In the genomic region with DNA sequence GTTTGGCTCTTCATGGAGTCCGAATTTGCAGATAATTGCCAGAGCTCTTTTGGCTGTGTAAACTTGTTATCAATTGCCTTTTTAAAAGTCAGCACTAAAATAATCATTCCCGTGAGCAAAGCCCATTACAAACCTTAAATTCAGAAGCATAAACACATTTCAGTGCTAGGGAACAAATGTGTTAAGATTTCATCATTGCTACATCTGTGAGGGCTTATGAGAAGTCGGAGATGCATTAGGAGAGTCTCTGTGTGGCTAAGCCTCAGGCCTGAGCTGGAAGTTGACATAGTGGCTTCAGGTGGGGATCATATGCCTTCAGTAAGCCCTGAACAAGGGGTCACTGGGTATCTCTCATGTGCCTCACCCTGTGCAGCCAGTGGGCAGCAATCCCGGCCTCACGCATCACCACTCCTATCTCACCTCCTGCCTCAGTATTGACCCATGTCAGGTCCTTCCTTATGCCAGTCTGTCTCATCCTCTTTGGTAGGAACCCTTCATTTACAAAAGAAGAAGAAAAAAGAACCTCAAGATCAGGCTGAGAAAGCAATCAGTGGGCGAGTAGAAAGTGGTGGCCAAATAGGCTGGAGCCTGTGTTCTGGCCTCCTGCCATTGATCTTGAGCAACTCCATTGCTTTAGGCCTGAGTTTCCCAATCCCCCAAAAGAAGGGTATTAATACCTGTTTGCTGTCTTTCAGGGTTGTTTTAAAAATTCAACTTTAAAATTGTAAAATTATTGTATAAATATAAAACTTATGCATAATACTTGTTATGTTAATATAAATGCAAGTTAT, we compare ENCODE assay signal across 23 cellular contexts.
DNase-seq lines count a peak whose midpoint lies in the region; ATAC-seq and TF ChIP-seq lines count a peak whose summit lies in the region.
"Had no signal": no experiment of that assay in that cellular context is flagged by ENCODE, and none has a peak within 500 bp of the region (broad histone marks: within the 10 kb centered on the region; RNA-seq: fewer than 3 reads in every experiment).

No MANE protein-coding gene starts in this region.

- DNase-seq in Right ventricle myocardium inferior (ENCODE audit: missing footprints) = peak; percentile 55
- DNase-seq in cardiac septum (ENCODE audit: low spot score) = no peak
- peak; percentile 7 for DNase-seq in fibroblast of mammary gland (ENCODE audit: low read depth)
- peak; percentile 28 to 73 (median 37) for DNase-seq in right cardiac atrium
- DNase-seq in activated CD8-positive, alpha-beta memory T cell treated with anti-CD3 and anti-CD28 coated beads, Interleukin-2, amount 50 U/mL, for 4 hours = no peak
- no peak for DNase-seq in dermis blood vessel endothelial cell
- DNase-seq: AML-193; CD4-positive, alpha-beta T cell; GOT3; HFFc6; KBM-7; MG63; NCI-H1105 treated with DMSO at 0.1 percent for 48 hours; NCI-H146; NCI-H1930; NCI-H2107; NCI-H446; NCI-H524 treated with DMSO at 0.1 percent for 48 hours; NCI-H774; SJCRH30 had no signal

- TF ChIP-seq CTCF in fibroblast of mammary gland (conservative IDR thresholded peaks at IDR 0.05; ENCODE audit: control insufficient read depth, insufficient read depth, low read depth, low read length) = no peak

- H3K9me3 ChIP-seq in right cardiac atrium (ENCODE audit: control insufficient read depth, low read length) = no peaks in the 10 kb centered on the region
- H3K9me3 ChIP-seq: BLaER1 treated with 17β-estradiol and CSF1 and Interleukin-3, amounts not matched to agents 10 nM and 100 nM; HAP-1; MG63; SJCRH30 had no signal

- no peak overlapping the region for H3K27ac ChIP-seq in right cardiac atrium (ENCODE audit: low read length)
- H3K27ac ChIP-seq: BLaER1 treated with 17β-estradiol and CSF1 and Interleukin-3, amounts not matched to agents 10 nM and 100 nM; SJCRH30 had no signal

- H3K4me1 ChIP-seq in right cardiac atrium (ENCODE audit: control insufficient read depth, insufficient read depth, low read length) = no peaks in the 10 kb centered on the region
- H3K4me1 ChIP-seq: BLaER1 treated with 17β-estradiol and CSF1 and Interleukin-3, amounts not matched to agents 10 nM and 100 nM; HAP-1; SJCRH30 had no signal

- H3K27me3 ChIP-seq in right cardiac atrium (ENCODE audit: control insufficient read depth, insufficient read depth) = no peaks in the 10 kb centered on the region
- H3K27me3 ChIP-seq: BLaER1 treated with 17β-estradiol and CSF1 and Interleukin-3, amounts not matched to agents 10 nM and 100 nM; MG63; SJCRH30 had no signal

- intact Hi-C loops in Right ventricle myocardium inferior (cut with DNase I) (no loop called here), cardiac septum (cut with DNase I) (no loop called here), right cardiac atrium (cut with DNase I) (no loop called here)

- 72% methylated on average over 6 of the region's 6 CpGs for WGBS in right cardiac atrium

- H3K4me3 ChIP-seq in fibroblast of mammary gland (ENCODE audit: control insufficient read depth, low read depth, low read length) (no peak overlapping the region), right cardiac atrium (ENCODE audit: low read length) (no peak overlapping the region)
- H3K4me3 ChIP-seq: BLaER1 treated with 17β-estradiol and CSF1 and Interleukin-3, amounts not matched to agents 10 nM and 100 nM; HAP-1; MG63; SJCRH30 had no signal

- ATAC-seq in Right ventricle myocardium inferior (peak; percentile 73), right cardiac atrium (peak; percentile 31 to 48), HG03175 (IDR thresholded peaks at IDR 0.05; ENCODE audit: unreplicated experiment) (no peak)

Comparison
In these comparisons a context has a peak if more than half of its experiments do, and no peak if none do; other contexts are left out.
1. DNase-seq: peak in Right ventricle myocardium inferior (single experiment), fibroblast of mammary gland (single experiment) and right cardiac atrium (3 of 3); none in cardiac septum (single experiment), activated CD8-positive, alpha-beta memory T cell treated with anti-CD3 and anti-CD28 coated beads, Interleukin-2, amount 50 U/mL, for 4 hours (single experiment) and dermis blood vessel endothelial cell (single experiment).